ENCODE assay signal across 13 cellular contexts in the genomic region with DNA sequence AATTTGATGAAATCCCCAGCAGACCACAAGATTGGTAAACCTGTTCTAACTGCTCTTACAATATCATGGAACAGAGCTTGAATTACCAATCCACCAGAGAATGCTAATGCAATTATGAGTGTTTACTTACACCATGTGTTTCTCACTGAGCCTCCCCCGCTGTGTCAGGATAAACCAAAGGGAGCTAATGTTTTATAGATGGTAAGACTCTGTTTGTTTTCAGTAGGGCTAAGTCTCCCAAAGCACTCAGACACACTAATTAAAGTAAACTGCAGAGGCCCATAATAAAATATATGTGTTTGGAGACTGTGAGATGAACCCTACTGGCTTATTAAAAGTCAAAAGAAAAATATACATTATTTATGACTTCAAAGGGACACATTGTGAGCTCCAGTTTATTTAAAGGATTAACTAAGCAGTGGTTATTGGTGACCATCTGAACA.
DNase-seq lines count a peak whose midpoint lies in the region; ATAC-seq and FAIRE-seq lines count a peak whose summit lies in the region.
"Had no signal": no experiment of that assay in that cellular context is flagged by ENCODE, and none has a peak within 500 bp of the region (broad histone marks: within the 10 kb centered on the region; RNA-seq: fewer than 3 reads in every experiment).

No MANE protein-coding gene starts in this region.

- H3K27me3 ChIP-seq in aorta (ENCODE audit: control insufficient read depth in 1 of 2, insufficient read depth in 2 of 2, low read length in 1 of 2), result no peaks in the 10 kb centered on the region
- H3K27me3 ChIP-seq: adrenal gland; BLaER1 treated with 17β-estradiol and CSF1 and Interleukin-3, amounts not matched to agents 10 nM and 100 nM had no signal

- intact Hi-C loops in aorta (cut with DNase I), result no loop called here

- WGBS in aorta, 2 donors, result 17 to 29% methylated on average over 1 of the region's 1 CpG

- DNase-seq in ELR (ENCODE audit: low read depth), result peak; percentile 19
- peak; percentile 83 for DNase-seq in NCI-H2081 treated with DMSO at 0.1 percent for 48 hours (lab: John Stamatoyannopoulos, UW)
- peak; percentile 22 for DNase-seq in renal cortical epithelial cell (ENCODE audit: low read depth)
- DNase-seq in aorta, result no peak
- DNase-seq: activated CD4-positive, alpha-beta memory T cell treated with anti-CD3 and anti-CD28 coated beads for 36 hours; adrenal gland; kidney glomerular epithelial cell; MM.1S had no signal

- H3K36me3 ChIP-seq in aorta (ENCODE audit: control insufficient read depth in 1 of 2, insufficient read depth in 2 of 2, low read length in 1 of 2), result no peaks in the 10 kb centered on the region
- H3K36me3 ChIP-seq: adrenal gland; BLaER1 treated with 17β-estradiol and CSF1 and Interleukin-3, amounts not matched to agents 10 nM and 100 nM had no signal

- peak; percentile 100 for FAIRE-seq in TTC549 (lab: Jason Lieb, UNC)
- FAIRE-seq: G401.6 had no signal

- H3K27ac ChIP-seq in aorta (ENCODE audit: low read depth in 1 of 2, low read length in 2 of 2), result no peak overlapping the region
- H3K27ac ChIP-seq: adrenal gland; BLaER1 treated with 17β-estradiol and CSF1 and Interleukin-3, amounts not matched to agents 10 nM and 100 nM had no signal

- no peaks in the 10 kb centered on the region for H3K9me3 ChIP-seq in aorta (ENCODE audit: control insufficient read depth, low read length)
- H3K9me3 ChIP-seq: adrenal gland; BLaER1 treated with 17β-estradiol and CSF1 and Interleukin-3, amounts not matched to agents 10 nM and 100 nM had no signal

- H3K4me3 ChIP-seq in aorta (ENCODE audit: low read length in 2 of 2), result no peak overlapping the region
- H3K4me3 ChIP-seq: adrenal gland; BLaER1 treated with 17β-estradiol and CSF1 and Interleukin-3, amounts not matched to agents 10 nM and 100 nM had no signal

- ATAC-seq in aorta (ENCODE audit: low FRiP score) (no peak), GM18858 (IDR thresholded peaks at IDR 0.05; ENCODE audit: unreplicated experiment) (no peak), GM21737 (IDR thresholded peaks at IDR 0.05; ENCODE audit: unreplicated experiment) (no peak)

- no peaks in the 10 kb centered on the region for H3K4me1 ChIP-seq in aorta (ENCODE audit: control insufficient read depth in 1 of 2, insufficient read depth in 2 of 2, low read length in 2 of 2)
- H3K4me1 ChIP-seq: adrenal gland; BLaER1 treated with 17β-estradiol and CSF1 and Interleukin-3, amounts not matched to agents 10 nM and 100 nM had no signal

Comparison
In these comparisons a context has a peak if more than half of its experiments do, and no peak if none do; other contexts are left out.
1. DNase-seq: peak in ELR (single experiment), NCI-H2081 treated with DMSO at 0.1 percent for 48 hours (single experiment) and renal cortical epithelial cell (single experiment); none in aorta (0 of 2).